In genomic region chr6:138278326-138278725, GRCh38 we compare ENCODE assay signal across 10 cellular contexts.
DNase-seq lines count a peak whose midpoint lies in the region; ATAC-seq and TF ChIP-seq lines count a peak whose summit lies in the region.
"Had no signal": no experiment of that assay in that cellular context is flagged by ENCODE, and none has a peak within 500 bp of the region (broad histone marks: within the 10 kb centered on the region; RNA-seq: fewer than 3 reads in every experiment).

No MANE protein-coding gene starts in this region.

- no peak overlapping the region for H4K8ac ChIP-seq in trophoblast cell (ENCODE audit: low read depth, low read length)

- H3K4me3 ChIP-seq in left lung (no peak overlapping the region), trophoblast cell (ENCODE audit: low read depth, low read length) (no peak overlapping the region)
- H3K4me3 ChIP-seq: testis had no signal

- H3K4ac ChIP-seq in trophoblast cell (ENCODE audit: low read depth, low read length), result no peak overlapping the region

- H3K14ac ChIP-seq in trophoblast cell (ENCODE audit: low read length), result no peak overlapping the region

- in situ Hi-C loops in KBM-7 (cut with MboI; ENCODE audit: low pct_unique_long_range_greater_than_20kb, low sequenced_read_pairs), result no loop called here

- H3K36me3 ChIP-seq in left lung (peaks cover 0 to 13% of the 10 kb centered on the region in 2 donors), trophoblast cell (ENCODE audit: control insufficient read depth in 1 of 2, insufficient read depth in 2 of 2, low read length in 2 of 2) (no peaks in the 10 kb centered on the region)

- H2AK5ac ChIP-seq in trophoblast cell (ENCODE audit: low read length), result no peak overlapping the region

- H3K27ac Mint-ChIP-seq in naive thymus-derived CD8-positive, alpha-beta T cell, result no peak overlapping the region
- H3K27ac Mint-ChIP-seq: activated naive CD8-positive, alpha-beta T cell treated with anti-CD3 and anti-CD28 coated beads, Interleukin-2, amount 50 U/mL, for 24 hours had no signal

- no peak overlapping the region for H3K18ac ChIP-seq in trophoblast cell (ENCODE audit: low read length)

- H3K79me2 ChIP-seq in trophoblast cell (ENCODE audit: control insufficient read depth, insufficient read depth, low read length, poor library complexity), result no peaks in the 10 kb centered on the region

- no peak overlapping the region for H3K4me3 Mint-ChIP-seq in naive thymus-derived CD8-positive, alpha-beta T cell
- H3K4me3 Mint-ChIP-seq: activated naive CD8-positive, alpha-beta T cell treated with anti-CD3 and anti-CD28 coated beads, Interleukin-2, amount 50 U/mL, for 24 hours had no signal

- no peak overlapping the region for H4K12ac ChIP-seq in trophoblast cell (ENCODE audit: low read depth, low read length)

- H3K27me3 Mint-ChIP-seq in naive thymus-derived CD8-positive, alpha-beta T cell, result peaks cover 0 to 4% (median 0%) of the 10 kb centered on the region in 5 donors

- H3K27me3 ChIP-seq in left lung (no peaks in the 10 kb centered on the region), trophoblast cell (ENCODE audit: insufficient read depth, low read length) (no peaks in the 10 kb centered on the region)
- H3K27me3 ChIP-seq: testis had no signal

- H2BK120ac ChIP-seq in trophoblast cell (ENCODE audit: insufficient read depth, low read length, poor library complexity), result no peak overlapping the region

- POLR2A ChIA-PET in naive thymus-derived CD8-positive, alpha-beta T cell (lab: Charles Lee), result no interaction called here

- WGBS in trophoblast cell (ENCODE audit: extremely low coverage, insufficient coverage, insufficient read length), result no CpG with 5 or more reads among the region's 12 CpGs

- H4K91ac ChIP-seq in trophoblast cell (ENCODE audit: low read depth, low read length), result no peak overlapping the region

- ATAC-seq in left lung, result peak; percentile 56
- no peak for ATAC-seq in naive thymus-derived CD8-positive, alpha-beta T cell
- ATAC-seq: activated naive CD8-positive, alpha-beta T cell treated with anti-CD3 and anti-CD28 coated beads, Interleukin-2, amount 50 U/mL, for 24 hours had no signal

- peak; percentile 63 for DNase-seq in AG08395 (ENCODE audit: low spot score)
- peak; percentile 20 for DNase-seq in KBM-7
- DNase-seq in caudate nucleus (lab: John Stamatoyannopoulos, UW), result peak in 48 of 61 donors; percentile 13 to 80 (median 42)
- peak in 1 of 2 donors; percentile 61 for DNase-seq in left lung
- DNase-seq in trophoblast cell, result no peak
- no peak for DNase-seq in retina
- DNase-seq in naive thymus-derived CD8-positive, alpha-beta T cell, result no peak
- no peak for DNase-seq in activated CD4-positive, alpha-beta T cell treated with anti-CD3 and anti-CD28 coated beads for 4 hours
- DNase-seq: activated naive CD8-positive, alpha-beta T cell treated with anti-CD3 and anti-CD28 coated beads, Interleukin-2, amount 50 U/mL, for 24 hours; testis had no signal

- H3K23ac ChIP-seq in trophoblast cell (ENCODE audit: low read length), result no peak overlapping the region

- no peaks in the 10 kb centered on the region for H3K79me1 ChIP-seq in trophoblast cell (ENCODE audit: low read length)

- no peaks in the 10 kb centered on the region for H3K36me3 Mint-ChIP-seq in naive thymus-derived CD8-positive, alpha-beta T cell

- intact Hi-C loops in left lung (cut with DNase I), result loop anchor here in 1 of 2 donors (5.0 kb wide), 1 partner anchor 161 kb away; no protein-coding TSS in a partner anchor

- no peak overlapping the region for H3K9ac ChIP-seq in trophoblast cell (ENCODE audit: low read length)

- no peaks in the 10 kb centered on the region for H3K9me3 Mint-ChIP-seq in naive thymus-derived CD8-positive, alpha-beta T cell
- H3K9me3 Mint-ChIP-seq: activated naive CD8-positive, alpha-beta T cell treated with anti-CD3 and anti-CD28 coated beads, Interleukin-2, amount 50 U/mL, for 24 hours had no signal

- no peak overlapping the region for H3K27ac ChIP-seq in caudate nucleus (ENCODE audit: low read depth, low read length)
- no peak overlapping the region for H3K27ac ChIP-seq in left lung
- H3K27ac ChIP-seq in trophoblast cell (ENCODE audit: low read depth, low read length), result no peak overlapping the region
- H3K27ac ChIP-seq: testis had no signal

- TF ChIP-seq CTCF in left lung (IDR thresholded peaks at IDR 0.05), result no peak

- H3K4me1 ChIP-seq in left lung (no peaks in the 10 kb centered on the region), trophoblast cell (ENCODE audit: control insufficient read depth in 1 of 2, insufficient read depth in 2 of 2, low read length in 2 of 2) (no peaks in the 10 kb centered on the region)
- H3K4me1 ChIP-seq: testis had no signal

- H3K9me3 ChIP-seq in left lung (no peaks in the 10 kb centered on the region), trophoblast cell (ENCODE audit: insufficient read depth, low read depth, low read length) (no peaks in the 10 kb centered on the region)
- H3K9me3 ChIP-seq: testis had no signal

- no peak overlapping the region for H2BK12ac ChIP-seq in trophoblast cell (ENCODE audit: low read length)

- no peak overlapping the region for H2AFZ ChIP-seq in trophoblast cell (ENCODE audit: insufficient read depth, low read length, poor library complexity)

- no peak overlapping the region for H3K4me2 ChIP-seq in trophoblast cell (ENCODE audit: low read length)

- H2BK5ac ChIP-seq in trophoblast cell (ENCODE audit: low read depth, low read length, poor library complexity), result no peak overlapping the region

- H3K4me1 Mint-ChIP-seq in naive thymus-derived CD8-positive, alpha-beta T cell, result no peaks in the 10 kb centered on the region
- H3K4me1 Mint-ChIP-seq: activated naive CD8-positive, alpha-beta T cell treated with anti-CD3 and anti-CD28 coated beads, Interleukin-2, amount 50 U/mL, for 24 hours had no signal

Comparison
In these comparisons a context has a peak if more than half of its experiments do, and no peak if none do; other contexts are left out.
1. DNase-seq: peak in AG08395 (single experiment), KBM-7 (single experiment) and caudate nucleus (48 of 61); none in trophoblast cell (0 of 2), retina (single experiment), naive thymus-derived CD8-positive, alpha-beta T cell (0 of 10) and activated CD4-positive, alpha-beta T cell treated with anti-CD3 and anti-CD28 coated beads for 4 hours (0 of 2).